1 cellular context compared by ENCODE assay signal in the genomic region with DNA sequence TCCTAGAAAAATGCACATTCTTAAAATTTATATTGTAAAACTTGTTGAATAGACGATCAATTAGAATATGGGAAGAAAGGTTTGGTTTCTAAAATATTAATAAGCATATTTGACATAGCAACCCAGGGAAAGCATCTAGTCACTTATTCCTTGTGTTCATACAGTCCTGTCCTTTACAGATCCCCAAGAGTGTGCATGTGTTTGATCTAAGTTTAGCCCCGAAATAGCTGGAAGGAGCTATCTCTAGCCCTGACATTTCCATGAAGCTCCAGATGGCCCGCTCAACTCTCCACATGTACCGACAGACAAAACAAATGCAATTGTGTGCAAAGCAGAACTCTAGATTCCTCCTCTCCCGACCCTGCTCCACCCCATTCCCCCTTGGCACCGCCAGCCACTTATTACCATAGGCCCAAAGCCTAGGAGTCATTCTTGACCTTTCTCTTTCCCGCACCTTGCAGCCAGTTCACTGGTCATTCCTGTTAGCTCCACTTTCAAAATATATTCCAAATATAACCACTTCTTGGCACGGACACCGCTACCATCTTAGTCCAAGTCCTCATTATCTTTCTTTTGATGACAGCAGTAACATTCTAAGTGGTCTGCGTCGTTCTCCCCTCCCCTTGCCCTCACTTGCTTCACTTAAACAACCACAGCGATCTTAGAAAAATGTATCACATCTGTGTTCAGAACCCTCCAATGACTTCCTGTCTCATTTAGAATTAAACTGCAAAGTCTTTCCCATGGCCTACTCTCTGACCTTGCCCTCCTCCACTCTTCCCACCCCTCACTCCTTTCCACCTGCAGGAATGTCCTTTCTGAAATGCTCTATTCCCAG.
TF ChIP-seq lines count a peak whose summit lies in the region.

No MANE protein-coding gene starts in this region.

TF ChIP-seq in WTC11, 78 proteins besides CTCF, POLR2A, EP300 and RAD21 (continued from another document):
- TF ChIP-seq, protein P1, sequence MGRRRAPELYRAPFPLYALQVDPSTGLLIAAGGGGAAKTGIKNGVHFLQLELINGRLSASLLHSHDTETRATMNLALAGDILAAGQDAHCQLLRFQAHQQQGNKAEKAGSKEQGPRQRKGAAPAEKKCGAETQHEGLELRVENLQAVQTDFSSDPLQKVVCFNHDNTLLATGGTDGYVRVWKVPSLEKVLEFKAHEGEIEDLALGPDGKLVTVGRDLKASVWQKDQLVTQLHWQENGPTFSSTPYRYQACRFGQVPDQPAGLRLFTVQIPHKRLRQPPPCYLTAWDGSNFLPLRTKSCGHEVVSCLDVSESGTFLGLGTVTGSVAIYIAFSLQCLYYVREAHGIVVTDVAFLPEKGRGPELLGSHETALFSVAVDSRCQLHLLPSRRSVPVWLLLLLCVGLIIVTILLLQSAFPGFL (CRISPR knock-in tag; IDR thresholded peaks at IDR 0.05; ENCODE audit: borderline replicate concordance), result no peak
